10 cellular contexts compared by ENCODE assay signal in the genomic region with DNA sequence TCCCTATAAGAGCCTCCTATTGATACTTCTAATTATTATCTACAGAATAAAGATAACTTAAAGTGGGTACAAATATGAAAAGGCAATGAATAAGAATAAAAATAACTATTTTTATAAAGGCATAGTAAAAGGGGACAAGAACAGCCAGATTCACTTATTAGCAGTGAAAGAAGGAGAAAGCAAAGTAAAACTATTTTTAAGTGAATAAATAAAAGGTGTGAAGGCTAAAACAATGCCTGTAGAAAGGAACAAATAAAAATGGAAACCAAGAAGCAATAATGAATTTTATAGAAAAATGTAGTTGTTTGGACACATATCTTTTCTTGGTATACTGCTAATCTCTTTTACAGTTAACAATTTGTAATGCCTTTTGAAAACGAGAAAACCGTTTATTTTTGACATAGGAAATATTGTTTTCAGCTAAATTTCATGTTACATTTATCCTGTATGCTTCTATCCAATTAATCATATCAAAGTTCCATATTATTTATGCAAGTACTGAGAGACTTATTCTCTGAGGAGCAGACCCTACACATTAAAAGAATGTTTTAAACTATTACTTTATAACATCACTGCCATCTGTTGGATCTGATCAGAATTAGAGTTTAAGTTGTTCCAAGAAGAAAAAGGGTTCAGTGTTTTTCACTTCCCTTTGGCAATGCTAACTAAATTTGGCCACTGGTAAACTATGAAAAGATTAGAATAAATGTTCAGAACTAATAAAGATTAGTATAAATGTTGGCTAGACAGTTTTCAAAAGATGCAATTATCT. TPM values are rescaled to one million over a fixed set of nuclear protein-coding genes. Genes with fewer than 3 reads are reported as not detected.
DNase-seq lines count a peak whose midpoint lies in the region; ATAC-seq and TF ChIP-seq lines count a peak whose summit lies in the region.
"Had no signal": no experiment of that assay in that cellular context is flagged by ENCODE, and none has a peak within 500 bp of the region (broad histone marks: within the 10 kb centered on the region; RNA-seq: fewer than 3 reads in every experiment).

No MANE protein-coding gene starts in this region.

- intact Hi-C loops in sciatic nerve (cut with DNase I): loop anchor here (5.0 kb wide), 1 partner anchor 995 kb away; no protein-coding TSS in a partner anchor

- H4K20me1 ChIP-seq in OCI-LY3 (ENCODE audit: insufficient read depth, low read length) (no peaks in the 10 kb centered on the region), fibroblast of lung (ENCODE audit: control insufficient read depth, extremely low read depth, insufficient read depth, low read length) (no peaks in the 10 kb centered on the region)

- CTCF ChIA-PET in GM10248 (lab: Yijun Ruan, JAX): interaction anchor here (0.7 to 2.9 kb wide), 3 partner anchors 11 to 996 kb away, joined by 3 to 14 read pairs (median 3); no protein-coding TSS in a partner anchor

- DNase-seq in GM10248 (ENCODE audit: extremely low spot score): no peak
- DNase-seq in fibroblast of lung (ENCODE audit: low read depth in 2 of 2): peak; percentile 36 to 73
- DNase-seq in sciatic nerve (ENCODE audit: low spot score): no peak
- DNase-seq in stimulated activated effector memory CD8-positive, alpha-beta T cell treated with anti-CD3 and anti-CD28 coated beads, Interleukin-12 subunit alpha, Interleukin-12 subunit beta, amount 100 ng/mL, for 72 hours (ENCODE audit: low spot score in 2 of 2): no peak
- no peak for DNase-seq in NCI-H2029 (lab: John Stamatoyannopoulos, UW)
- DNase-seq: T-cell had no signal

- H3K27me3 ChIP-seq in OCI-LY3 (ENCODE audit: low read depth, low read length) (peaks cover 7% of the 10 kb centered on the region; the same call in 1 of the 2 replicates), fibroblast of lung (ENCODE audit: control insufficient read depth, insufficient read depth, low read length) (no peaks in the 10 kb centered on the region)

- POLR2A ChIA-PET in GM10248 (lab: Yijun Ruan, JAX): no interaction called here

- no peaks in the 10 kb centered on the region for H3K36me3 Mint-ChIP-seq in stimulated activated effector memory CD8-positive, alpha-beta T cell treated with anti-CD3 and anti-CD28 coated beads, Interleukin-12 subunit alpha, Interleukin-12 subunit beta, amount 100 ng/mL, for 72 hours
- H3K36me3 Mint-ChIP-seq: T-cell had no signal

- no peak overlapping the region for H2AFZ ChIP-seq in OCI-LY3 (ENCODE audit: low read depth, low read length)
- H2AFZ ChIP-seq in fibroblast of lung (ENCODE audit: low read length): no peak overlapping the region

- H3K4me3 Mint-ChIP-seq in stimulated activated effector memory CD8-positive, alpha-beta T cell treated with anti-CD3 and anti-CD28 coated beads, Interleukin-12 subunit alpha, Interleukin-12 subunit beta, amount 100 ng/mL, for 72 hours: no peak overlapping the region
- H3K4me3 Mint-ChIP-seq: T-cell had no signal

- no peak overlapping the region for H3K4me2 ChIP-seq in OCI-LY3 (ENCODE audit: low read length)
- no peak overlapping the region for H3K4me2 ChIP-seq in fibroblast of lung (ENCODE audit: extremely low read depth, insufficient read depth, low read length)

- H3K27ac Mint-ChIP-seq in stimulated activated effector memory CD8-positive, alpha-beta T cell treated with anti-CD3 and anti-CD28 coated beads, Interleukin-12 subunit alpha, Interleukin-12 subunit beta, amount 100 ng/mL, for 72 hours: no peak overlapping the region
- H3K27ac Mint-ChIP-seq: T-cell had no signal

- H3K9ac ChIP-seq in OCI-LY3 (ENCODE audit: low read length) (no peak overlapping the region), fibroblast of lung (ENCODE audit: insufficient read depth, low read length) (no peak overlapping the region)

- H3K27ac ChIP-seq in OCI-LY3 (ENCODE audit: low read length): no peak overlapping the region
- no peak overlapping the region for H3K27ac ChIP-seq in fibroblast of lung (ENCODE audit: insufficient read depth, low read length)

- TF ChIP-seq CTCF in GM10248 (IDR thresholded peaks at IDR 0.05; ENCODE audit: control extremely low read depth, extremely low read depth, low read depth, missing control alignments) (peak; percentile 52), OCI-LY3 (IDR thresholded peaks at IDR 0.05; ENCODE audit: low read depth, low read length) (peak; percentile 59), fibroblast of lung (conservative IDR thresholded peaks at IDR 0.05 in 1 of 2, IDR thresholded peaks at IDR 0.05 in 1 of 2; ENCODE audit: low read depth in 1 of 2, low read length in 2 of 2) (peak; percentile 8 to 34)

- H3K4me1 ChIP-seq in OCI-LY3 (ENCODE audit: low read length) (peaks cover 16% of the 10 kb centered on the region), fibroblast of lung (ENCODE audit: control insufficient read depth, extremely low read depth, insufficient read depth, low read length) (no peaks in the 10 kb centered on the region)

- ATAC-seq in HG02885 (IDR thresholded peaks at IDR 0.05; ENCODE audit: poor library complexity, unreplicated experiment) (peak; percentile 58), sciatic nerve (peak; percentile 72), HG03139 (IDR thresholded peaks at IDR 0.05; ENCODE audit: unreplicated experiment) (no peak)
- ATAC-seq in stimulated activated effector memory CD8-positive, alpha-beta T cell treated with anti-CD3 and anti-CD28 coated beads, Interleukin-12 subunit alpha, Interleukin-12 subunit beta, amount 100 ng/mL, for 72 hours: no peak

- no peaks in the 10 kb centered on the region for H3K36me3 ChIP-seq in OCI-LY3 (replicated peaks; ENCODE audit: low read depth, low read length)
- no peaks in the 10 kb centered on the region for H3K36me3 ChIP-seq in fibroblast of lung (ENCODE audit: control insufficient read depth, insufficient read depth, low read length)

- H3K9me3 Mint-ChIP-seq in stimulated activated effector memory CD8-positive, alpha-beta T cell treated with anti-CD3 and anti-CD28 coated beads, Interleukin-12 subunit alpha, Interleukin-12 subunit beta, amount 100 ng/mL, for 72 hours: no peaks in the 10 kb centered on the region
- H3K9me3 Mint-ChIP-seq: T-cell had no signal

- no peak overlapping the region for H3K4me3 ChIP-seq in OCI-LY3 (ENCODE audit: low read length)
- no peak overlapping the region for H3K4me3 ChIP-seq in fibroblast of lung (replicated peaks in 1 of 4; ENCODE audit: control extremely low read depth in 1 of 4, insufficient read depth in 1 of 4, low read depth in 3 of 4, low read length in 4 of 4)

- H3K9me3 ChIP-seq in OCI-LY3 (ENCODE audit: insufficient read depth, low read length) (no peaks in the 10 kb centered on the region), fibroblast of lung (ENCODE audit: control insufficient read depth, insufficient read depth, low read depth, low read length) (no peaks in the 10 kb centered on the region)

- H3K4me1 Mint-ChIP-seq in stimulated activated effector memory CD8-positive, alpha-beta T cell treated with anti-CD3 and anti-CD28 coated beads, Interleukin-12 subunit alpha, Interleukin-12 subunit beta, amount 100 ng/mL, for 72 hours: no peaks in the 10 kb centered on the region

- H3K79me2 ChIP-seq in OCI-LY3 (ENCODE audit: low read length) (no peaks in the 10 kb centered on the region), fibroblast of lung (ENCODE audit: control insufficient read depth, insufficient read depth, low read length) (no peaks in the 10 kb centered on the region)

RNA-seq across cellular contexts. Expression of a gene that starts 59.1 kb away (rescaled TPM):
- total RNA-seq in fibroblast of lung: not detected in 2 replicates
- polyA plus RNA-seq in fibroblast of lung: not detected in 2 replicates
- polyA plus RNA-seq in fibroblast of lung (2012): not detected in 2 replicates
- polyA minus RNA-seq in fibroblast of lung (ENCODE audit: low replicate concordance): not detected in 2 replicates
- 0.18 TPM for total RNA-seq in sciatic nerve
- total RNA-seq: skeletal muscle tissue, T-cell had no signal

Comparison
In these comparisons a context has a peak if more than half of its experiments do, and no peak if none do; other contexts are left out.
1. DNase-seq: peak in fibroblast of lung (2 of 2); none in GM10248 (single experiment), sciatic nerve (single experiment), stimulated activated effector memory CD8-positive, alpha-beta T cell treated with anti-CD3 and anti-CD28 coated beads, Interleukin-12 subunit alpha, Interleukin-12 subunit beta, amount 100 ng/mL, for 72 hours (0 of 2) and NCI-H2029 (single experiment).
2. ATAC-seq: peak in HG02885 (single experiment) and sciatic nerve (single experiment); none in stimulated activated effector memory CD8-positive, alpha-beta T cell treated with anti-CD3 and anti-CD28 coated beads, Interleukin-12 subunit alpha, Interleukin-12 subunit beta, amount 100 ng/mL, for 72 hours (single experiment) and HG03139 (single experiment).
3. Peak in every context shown above with its lines, with median percentiles within 50 percentile points of each other: CTCF ChIP-seq.